Comparison of ENCODE assay signal across 15 cellular contexts in the genomic region with DNA sequence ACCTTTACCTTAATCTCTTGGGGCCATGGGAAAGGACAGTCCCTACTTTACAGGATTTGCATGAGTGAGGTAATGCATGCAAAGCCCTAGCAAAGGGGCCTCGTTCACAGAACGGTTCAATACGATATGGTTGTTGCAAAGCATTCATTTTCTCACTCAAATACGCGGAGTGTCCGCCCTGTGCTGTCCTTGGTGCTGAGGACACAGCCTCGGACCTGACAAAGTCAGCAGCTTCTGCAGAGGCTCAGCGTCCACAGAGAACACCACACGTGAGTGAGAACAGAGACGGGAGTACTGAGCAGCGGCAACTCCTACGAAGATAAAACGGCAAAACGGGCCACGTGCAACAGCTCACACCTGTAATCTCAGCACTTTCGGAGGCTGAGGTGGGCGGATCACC.
DNase-seq lines count a peak whose midpoint lies in the region; ATAC-seq, FAIRE-seq and TF ChIP-seq lines count a peak whose summit lies in the region.
"Had no signal": no experiment of that assay in that cellular context is flagged by ENCODE, and none has a peak within 500 bp of the region (broad histone marks: within the 10 kb centered on the region; RNA-seq: fewer than 3 reads in every experiment).

No MANE protein-coding gene starts in this region.

- intact Hi-C loops in Calu3 (cut with micrococcal nuclease; ENCODE audit: unreplicated experiment), result no loop called here

- no peak overlapping the region for H3K4me2 ChIP-seq in A549

- H3K9me3 ChIP-seq in A549 (peaks cover 31% of the 10 kb centered on the region), WERI-Rb-1 (ENCODE audit: severe bottlenecking) (peaks cover 7% of the 10 kb centered on the region)

- no peaks in the 10 kb centered on the region for H3K4me1 Mint-ChIP-seq in Calu3 (ENCODE audit: low read depth, unreplicated experiment)

- no peak overlapping the region for H3K27ac ChIP-seq in A549
- H3K27ac ChIP-seq in WERI-Rb-1, result no peak overlapping the region; the same call in 1 of the 2 replicates

- DNase-seq in A549 (ENCODE audit: low read depth in 1 of 2, low spot score in 1 of 2), result no peak
- peak; percentile 4 for DNase-seq in EH (ENCODE audit: low read depth)
- DNase-seq in WERI-Rb-1, result peak; percentile 42
- peak; percentile 39 for DNase-seq in iPS-NIHi11 (ENCODE audit: low spot score)
- DNase-seq in Calu3, result no peak
- DNase-seq in activated effector memory CD4-positive, alpha-beta T cell treated with anti-CD3 and anti-CD28 coated beads, Interleukin-2, amount 50 U/mL, for 16 hours, result no peak
- DNase-seq: CD8-positive, alpha-beta memory T cell; EL; H7; NCI-H1436 treated with DMSO at 0.1 percent for 48 hours; NCI-H2227 treated with DMSO at 0.1 percent for 48 hours; NCI-H524 treated with DMSO at 0.1 percent for 48 hours; OCI-M1 had no signal

- CTCF ChIA-PET in A549 (lab: Yijun Ruan, JAX), result no interaction called here
- CTCF ChIA-PET in Calu3 (lab: Charles Lee), result no interaction called here

- FAIRE-seq in A549 (lab: Jason Lieb, UNC), result no peak

- no TSS peak for BruUV-seq in Calu3 (replicated peaks; lab: Mats Ljungman, UMichigan)

- peaks cover 8% of the 10 kb centered on the region for H3K36me3 ChIP-seq in WERI-Rb-1

- H3K9me3 Mint-ChIP-seq in Calu3 (ENCODE audit: low read depth, unreplicated experiment), result peaks cover 6% of the 10 kb centered on the region

- POLR2A ChIA-PET in A549 (lab: Yijun Ruan, JAX), result no interaction called here

- WGBS in A549 (ENCODE audit: missing lambda C conversion rate), result 97% methylated on average over 17 of the region's 17 CpGs

- H3K4me1 ChIP-seq in A549, result no peaks in the 10 kb centered on the region

- no peaks in the 10 kb centered on the region for H3K36me3 Mint-ChIP-seq in Calu3 (ENCODE audit: insufficient read depth, unreplicated experiment)

- no peaks in the 10 kb centered on the region for H3K27me3 Mint-ChIP-seq in Calu3 (ENCODE audit: unreplicated experiment)
- H3K27me3 Mint-ChIP-seq: CD8-positive, alpha-beta memory T cell had no signal

- no peak for TF ChIP-seq RAD21 in A549 (conservative IDR thresholded peaks at IDR 0.05 in 1 of 2, IDR thresholded peaks at IDR 0.05 in 1 of 2)

- ATAC-seq in A549, result no peak
- no peak for ATAC-seq in GM19324 (IDR thresholded peaks at IDR 0.05; ENCODE audit: low FRiP score, unreplicated experiment)
- no peak for ATAC-seq in GM21381 (IDR thresholded peaks at IDR 0.05; ENCODE audit: unreplicated experiment)

- no peak overlapping the region for H3K27ac Mint-ChIP-seq in Calu3 (ENCODE audit: unreplicated experiment)
- H3K27ac Mint-ChIP-seq: CD8-positive, alpha-beta memory T cell had no signal

- no peaks in the 10 kb centered on the region for H3K27me3 ChIP-seq in WERI-Rb-1 (ENCODE audit: insufficient read depth, low read depth, severe bottlenecking)

- no peak for TF ChIP-seq EP300 in A549 (IDR thresholded peaks at IDR 0.05)

- no peak for TF ChIP-seq POLR2A in A549 (IDR thresholded peaks at IDR 0.05; ENCODE audit: low read length)

- no peak overlapping the region for H3K4me3 Mint-ChIP-seq in Calu3 (ENCODE audit: low read depth, unreplicated experiment)
- H3K4me3 Mint-ChIP-seq: CD8-positive, alpha-beta memory T cell had no signal

- TF ChIP-seq CTCF in A549 (IDR thresholded peaks at IDR 0.05), result no peak
- no peak for TF ChIP-seq CTCF in WERI-Rb-1 (IDR thresholded peaks at IDR 0.05; ENCODE audit: low read depth, low read length)
- no peak for TF ChIP-seq CTCF in Calu3 (IDR thresholded peaks at IDR 0.05; ENCODE audit: unreplicated experiment)

- no peak overlapping the region for H3K4me3 ChIP-seq in A549
- H3K4me3 ChIP-seq in WERI-Rb-1 (ENCODE audit: low read depth, low read length), result no peak overlapping the region

TF ChIP-seq in A549, 52 proteins besides CTCF, POLR2A, EP300 and RAD21:
- TF ChIP-seq REST (IDR thresholded peaks at IDR 0.05), result peak; percentile 65
- TF ChIP-seq CHD2 (IDR thresholded peaks at IDR 0.05; ENCODE audit: low read length, partially characterized antibody), result no peak
- no peak for TF ChIP-seq KDM1A (IDR thresholded peaks at IDR 0.05; ENCODE audit: low read depth)
TF ChIP-seq in A549: peak in this region for 1.

Comparison
In these comparisons a context has a peak if more than half of its experiments do, and no peak if none do; other contexts are left out.
1. DNase-seq: peak in EH (single experiment), WERI-Rb-1 (single experiment) and iPS-NIHi11 (single experiment); none in A549 (0 of 2), Calu3 (single experiment) and activated effector memory CD4-positive, alpha-beta T cell treated with anti-CD3 and anti-CD28 coated beads, Interleukin-2, amount 50 U/mL, for 16 hours (single experiment).